Comparison of ENCODE assay signal across 1 cellular context in the genomic region with DNA sequence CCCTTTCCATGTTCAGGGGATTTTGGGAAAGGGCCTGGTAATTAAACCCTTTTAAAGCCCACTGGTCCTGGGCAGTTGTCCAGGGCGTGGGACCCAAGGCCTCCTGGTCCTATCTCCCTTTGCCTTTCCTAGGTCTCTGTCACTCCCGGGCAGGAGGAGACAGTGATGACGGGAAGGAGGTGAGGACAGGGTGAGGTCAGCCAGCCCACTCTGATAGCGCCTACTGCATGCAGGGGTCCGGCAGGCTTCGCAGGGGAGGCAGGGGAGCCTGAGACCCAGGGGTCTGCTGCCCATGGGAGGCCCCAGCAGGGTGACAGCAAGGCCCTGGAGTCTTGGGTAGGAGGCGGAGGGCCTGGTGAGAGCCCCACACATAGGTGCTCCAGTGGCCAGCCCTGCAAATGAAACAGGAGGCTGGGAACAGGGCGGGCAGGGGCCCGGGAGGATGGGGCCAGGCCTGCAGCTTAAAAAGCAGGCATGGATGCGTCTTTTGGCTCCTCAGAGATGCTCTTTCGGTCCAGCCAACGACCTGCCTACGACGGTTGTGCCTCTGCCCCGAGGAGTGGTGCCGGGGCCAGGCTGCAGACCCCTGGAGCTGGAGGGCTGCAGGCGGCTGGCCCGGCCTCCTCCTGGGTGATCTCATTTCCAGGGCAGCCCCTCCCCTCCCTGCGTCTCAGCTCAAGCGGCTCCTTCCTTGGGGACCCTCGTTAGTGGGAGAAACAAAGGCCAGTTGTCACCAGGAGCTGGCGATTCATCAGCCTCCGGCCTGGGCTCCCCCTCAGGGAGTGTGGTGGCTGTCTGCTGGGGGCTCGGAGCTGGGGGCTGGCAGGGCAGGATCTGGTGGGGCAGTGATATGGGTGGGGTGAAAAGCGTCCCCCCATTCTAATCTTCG.
TF ChIP-seq lines count a peak whose summit lies in the region.

No MANE protein-coding gene starts in this region.

TF ChIP-seq in H1, 55 proteins besides CTCF, POLR2A, EP300 and RAD21:
- no peak for TF ChIP-seq CHD1 (IDR thresholded peaks at IDR 0.05; ENCODE audit: low read depth, low read length)
- no peak for TF ChIP-seq PHF8 (conservative IDR thresholded peaks at IDR 0.05; ENCODE audit: low read depth, low read length)
- no peak for TF ChIP-seq TAF7 (optimal IDR thresholded peaks at IDR 0.05; ENCODE audit: borderline replicate concordance, low read depth, low read length)
- TF ChIP-seq, protein P1, sequence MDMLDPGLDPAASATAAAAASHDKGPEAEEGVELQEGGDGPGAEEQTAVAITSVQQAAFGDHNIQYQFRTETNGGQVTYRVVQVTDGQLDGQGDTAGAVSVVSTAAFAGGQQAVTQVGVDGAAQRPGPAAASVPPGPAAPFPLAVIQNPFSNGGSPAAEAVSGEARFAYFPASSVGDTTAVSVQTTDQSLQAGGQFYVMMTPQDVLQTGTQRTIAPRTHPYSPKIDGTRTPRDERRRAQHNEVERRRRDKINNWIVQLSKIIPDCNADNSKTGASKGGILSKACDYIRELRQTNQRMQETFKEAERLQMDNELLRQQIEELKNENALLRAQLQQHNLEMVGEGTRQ (IDR thresholded peaks at IDR 0.05; ENCODE audit: low read length) = no peak
- no peak for TF ChIP-seq ZNF274 (IDR thresholded peaks at IDR 0.05; ENCODE audit: borderline replicate concordance, extremely low read depth, low read length)
- TF ChIP-seq RFX5 (IDR thresholded peaks at IDR 0.05; ENCODE audit: borderline replicate concordance, low read depth, low read length) = no peak
- no peak for TF ChIP-seq TAF1 (IDR thresholded peaks at IDR 0.05; ENCODE audit: low read depth, low read length)
- no peak for TF ChIP-seq FOSL1 (IDR thresholded peaks at IDR 0.05; ENCODE audit: insufficient read depth, low read depth, low read length)
- TF ChIP-seq, protein P2, sequence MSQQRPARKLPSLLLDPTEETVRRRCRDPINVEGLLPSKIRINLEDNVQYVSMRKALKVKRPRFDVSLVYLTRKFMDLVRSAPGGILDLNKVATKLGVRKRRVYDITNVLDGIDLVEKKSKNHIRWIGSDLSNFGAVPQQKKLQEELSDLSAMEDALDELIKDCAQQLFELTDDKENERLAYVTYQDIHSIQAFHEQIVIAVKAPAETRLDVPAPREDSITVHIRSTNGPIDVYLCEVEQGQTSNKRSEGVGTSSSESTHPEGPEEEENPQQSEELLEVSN (IDR thresholded peaks at IDR 0.05) = no peak
- no peak for TF ChIP-seq KDM4A (IDR thresholded peaks at IDR 0.05; ENCODE audit: low read depth, low read length, severe bottlenecking)
- TF ChIP-seq GABPA (IDR thresholded peaks at IDR 0.05; ENCODE audit: borderline replicate concordance, insufficient read depth, low read length) = no peak
- TF ChIP-seq, protein P3, sequence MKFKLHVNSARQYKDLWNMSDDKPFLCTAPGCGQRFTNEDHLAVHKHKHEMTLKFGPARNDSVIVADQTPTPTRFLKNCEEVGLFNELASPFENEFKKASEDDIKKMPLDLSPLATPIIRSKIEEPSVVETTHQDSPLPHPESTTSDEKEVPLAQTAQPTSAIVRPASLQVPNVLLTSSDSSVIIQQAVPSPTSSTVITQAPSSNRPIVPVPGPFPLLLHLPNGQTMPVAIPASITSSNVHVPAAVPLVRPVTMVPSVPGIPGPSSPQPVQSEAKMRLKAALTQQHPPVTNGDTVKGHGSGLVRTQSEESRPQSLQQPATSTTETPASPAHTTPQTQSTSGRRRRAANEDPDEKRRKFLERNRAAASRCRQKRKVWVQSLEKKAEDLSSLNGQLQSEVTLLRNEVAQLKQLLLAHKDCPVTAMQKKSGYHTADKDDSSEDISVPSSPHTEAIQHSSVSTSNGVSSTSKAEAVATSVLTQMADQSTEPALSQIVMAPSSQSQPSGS (IDR thresholded peaks at IDR 0.05; ENCODE audit: low read length) = no peak
- no peak for TF ChIP-seq HDAC6 (IDR thresholded peaks at IDR 0.05; ENCODE audit: low read depth, low read length)
- no peak for TF ChIP-seq EZH2 (IDR thresholded peaks at IDR 0.05; ENCODE audit: low read depth, low read length, severe bottlenecking)
- TF ChIP-seq RXRA (IDR thresholded peaks at IDR 0.05; ENCODE audit: insufficient read depth, low read depth, low read length) = no peak
- no peak for TF ChIP-seq CBX8 (IDR thresholded peaks at IDR 0.05; ENCODE audit: borderline replicate concordance, low read depth, low read length)
